In the genomic region with DNA sequence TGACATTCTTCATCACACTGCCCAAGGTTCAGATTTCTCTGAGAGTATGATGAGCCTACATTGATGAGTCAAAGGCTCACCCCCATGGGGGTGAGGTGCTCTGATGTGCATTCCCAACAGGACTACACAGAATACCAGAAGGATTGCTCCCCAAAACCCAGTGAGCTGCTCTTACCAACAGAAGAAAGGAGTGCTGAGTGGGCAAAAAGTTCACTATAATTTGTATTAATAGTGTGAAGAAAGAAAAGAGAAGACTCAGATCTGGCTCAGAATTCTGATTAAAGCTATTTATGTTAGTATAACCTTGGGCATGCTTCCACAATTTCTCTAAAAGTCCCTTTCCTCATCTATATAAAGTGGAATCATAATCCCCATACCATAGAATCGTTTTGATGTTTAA, we compare ENCODE assay signal across 2 cellular contexts.
A peak's percentile ranks its signal among the peaks of the same experiment; 100 is the strongest.
TF ChIP-seq lines count a peak whose summit lies in the region.

No MANE protein-coding gene starts in this region.

TF ChIP-seq in HepG2, 621 proteins besides CTCF, POLR2A, EP300 and RAD21:
- no peak for TF ChIP-seq GMEB1 (CRISPR knock-in tag; IDR thresholded peaks at IDR 0.05; ENCODE audit: borderline replicate concordance)
- peak; percentile 84 for TF ChIP-seq MAFF (IDR thresholded peaks at IDR 0.05; ENCODE audit: low read depth, low read length)
- TF ChIP-seq ZNF326 (CRISPR knock-in tag; IDR thresholded peaks at IDR 0.05; ENCODE audit: borderline replicate concordance): no peak
- TF ChIP-seq MAFK (conservative IDR thresholded peaks at IDR 0.05 in 1 of 2, IDR thresholded peaks at IDR 0.05 in 1 of 2; ENCODE audit: low read length in 2 of 2): peak; percentile 83 to 90
- TF ChIP-seq CENPBD1 (CRISPR knock-in tag; IDR thresholded peaks at IDR 0.05; ENCODE audit: borderline replicate concordance, low read depth): no peak
- no peak for TF ChIP-seq TEAD2 (CRISPR knock-in tag; IDR thresholded peaks at IDR 0.05)

TF ChIP-seq in H1, 55 proteins besides CTCF, POLR2A, EP300 and RAD21:
- TF ChIP-seq SIRT6 (IDR thresholded peaks at IDR 0.05; ENCODE audit: low read length): no peak
- no peak for TF ChIP-seq PHF8 (conservative IDR thresholded peaks at IDR 0.05; ENCODE audit: low read depth, low read length)
- peak; percentile 20; the same call in 1 of the 2 replicates for TF ChIP-seq MAFK (IDR thresholded peaks at IDR 0.05; ENCODE audit: low read depth, low read length)
